ENCODE assay signal across 36 cellular contexts in the genomic region with DNA sequence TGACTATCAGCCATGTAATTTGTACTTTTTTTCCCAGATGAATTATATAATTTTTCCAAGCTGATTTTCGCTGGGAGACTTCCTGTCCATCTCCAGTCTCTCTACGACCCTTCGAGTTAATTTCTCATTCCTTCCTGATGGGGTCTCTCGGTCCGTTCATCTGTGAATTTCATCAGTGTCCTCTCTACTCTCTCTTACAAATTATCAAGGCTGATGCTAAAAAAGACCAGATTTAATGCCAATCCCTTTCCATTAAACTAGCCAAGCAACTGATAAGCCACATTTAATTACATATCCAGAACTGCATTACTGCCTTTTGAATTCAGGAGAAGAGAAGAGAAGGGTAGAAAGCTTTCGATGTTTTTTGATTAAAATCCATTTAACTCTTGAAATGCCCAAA. TPM values are rescaled to one million over a fixed set of nuclear protein-coding genes. Genes with fewer than 3 reads are reported as not detected.
"Had no signal": no experiment of that assay in that cellular context is flagged by ENCODE, and none has a peak within 500 bp of the region (broad histone marks: within the 10 kb centered on the region; RNA-seq: fewer than 3 reads in every experiment).

No MANE protein-coding gene starts in this region.

- H3K9me3 ChIP-seq: colonic mucosa, esophagus muscularis mucosa, gastroesophageal sphincter, neutrophil, pancreas, suprapubic skin, transverse colon, upper lobe of right lung, vagina had no signal

- H3K9me3 Mint-ChIP-seq: central memory CD8-positive, alpha-beta T cell; dendritic cell treated with granulocyte-macrophage colony-stimulating factor and Interleukin-4, amounts not matched to agents 40 ng/mL and 50 ng/mL, for 4 days; mesothelial cell of epicardium; naive thymus-derived CD4-positive, alpha-beta T cell; stimulated activated naive CD8-positive, alpha-beta T cell treated with anti-CD3 and anti-CD28 coated beads, Interleukin-15, amount 100 ng/mL, for 72 hours had no signal

- H3K4me1 ChIP-seq: colonic mucosa, gastroesophageal sphincter, suprapubic skin, upper lobe of right lung, vagina had no signal

- H3K27me3 ChIP-seq: colonic mucosa, esophagus muscularis mucosa, foreskin keratinocyte, gastroesophageal sphincter, hepatocyte, pancreas, suprapubic skin, transverse colon, upper lobe of right lung, vagina had no signal

- H3K27ac ChIP-seq: colonic mucosa, esophagus muscularis mucosa, foreskin keratinocyte, gastroesophageal sphincter, hepatocyte, neutrophil, pancreas, suprapubic skin, transverse colon, upper lobe of right lung, vagina had no signal

- H3K79me2 ChIP-seq: hepatocyte had no signal

- H3K36me3 ChIP-seq: colonic mucosa, gastroesophageal sphincter, neutrophil, pancreas, suprapubic skin, transverse colon, upper lobe of right lung, vagina had no signal

- H3K4me3 Mint-ChIP-seq: central memory CD8-positive, alpha-beta T cell; dendritic cell treated with granulocyte-macrophage colony-stimulating factor and Interleukin-4, amounts not matched to agents 40 ng/mL and 50 ng/mL, for 4 days; memory B cell; mesothelial cell of epicardium; naive thymus-derived CD4-positive, alpha-beta T cell; stimulated activated naive CD8-positive, alpha-beta T cell treated with anti-CD3 and anti-CD28 coated beads, Interleukin-15, amount 100 ng/mL, for 72 hours had no signal

- H3K4me1 Mint-ChIP-seq: central memory CD8-positive, alpha-beta T cell; memory B cell; naive thymus-derived CD4-positive, alpha-beta T cell; stimulated activated naive CD8-positive, alpha-beta T cell treated with anti-CD3 and anti-CD28 coated beads, Interleukin-15, amount 100 ng/mL, for 72 hours had no signal

- H3K27me3 Mint-ChIP-seq: stimulated activated naive CD8-positive, alpha-beta T cell treated with anti-CD3 and anti-CD28 coated beads, Interleukin-15, amount 100 ng/mL, for 72 hours had no signal

- H3K4me3 ChIP-seq: colonic mucosa, esophagus muscularis mucosa, gastroesophageal sphincter, hepatocyte, lung, pancreas, smooth muscle cell, suprapubic skin, transverse colon, upper lobe of right lung, vagina had no signal

- DNase-seq: colonic mucosa; effector CD8-positive, alpha-beta T cell; foreskin keratinocyte; kidney; naive thymus-derived CD4-positive, alpha-beta T cell; pancreas; retina; stimulated activated CD4-positive, alpha-beta T cell treated with anti-CD3 and anti-CD28 coated beads, Interleukin-12 subunit alpha, Interleukin-12 subunit beta, amount 100 ng/mL, for 4 hours; stimulated activated CD4-positive, alpha-beta T cell treated with anti-CD3 and anti-CD28 coated beads, Interleukin-1b, Interleukin-23, amount 100 ng/mL, for 48 hours; stimulated activated CD4-positive, alpha-beta T cell treated with anti-CD3 and anti-CD28 coated beads, Interleukin-4, amount 100 ng/mL, for 1 hour; stimulated activated CD8-positive, alpha-beta memory T cell treated with anti-CD3 and anti-CD28 coated beads, Interleukin-4, amount 100 ng/mL, for 48 hours; stimulated activated naive CD4-positive, alpha-beta T cell; stimulated activated naive CD8-positive, alpha-beta T cell treated with anti-CD3 and anti-CD28 coated beads, Interleukin-15, amount 100 ng/mL, for 72 hours; transverse colon; upper lobe of right lung had no signal

- H3K4me2 ChIP-seq: hepatocyte, smooth muscle cell had no signal

- ATAC-seq: foreskin keratinocyte; gastroesophageal sphincter; naive thymus-derived CD4-positive, alpha-beta T cell; pancreas; sciatic nerve; stimulated activated naive CD8-positive, alpha-beta T cell treated with anti-CD3 and anti-CD28 coated beads, Interleukin-15, amount 100 ng/mL, for 72 hours; upper lobe of right lung had no signal

- H3K27ac Mint-ChIP-seq: dendritic cell treated with granulocyte-macrophage colony-stimulating factor and Interleukin-4, amounts not matched to agents 40 ng/mL and 50 ng/mL, for 4 days; memory B cell; mesothelial cell of epicardium; naive thymus-derived CD4-positive, alpha-beta T cell had no signal

- H3K36me3 Mint-ChIP-seq: memory B cell had no signal

RNA-seq across cellular contexts. Expression of a gene that starts 25.8 kb away (rescaled TPM):
- total RNA-seq: chondrocyte; colonic mucosa; endothelial cell of umbilical vein; epithelial cell of proximal tubule; fibroblast of lung; foreskin keratinocyte; gastroesophageal sphincter; hepatocyte; kidney; liver; mesothelial cell of epicardium; mucosa of gallbladder; naive thymus-derived CD4-positive, alpha-beta T cell; pulmonary artery endothelial cell; sciatic nerve; smooth muscle cell; transverse colon; upper lobe of right lung had no signal
- polyA plus RNA-seq: endothelial cell of umbilical vein; fibroblast of lung; hepatocyte; liver; naive thymus-derived CD4-positive, alpha-beta T cell; neural cell; smooth muscle cell had no signal
